25 cellular contexts compared by ENCODE assay signal in the genomic region with DNA sequence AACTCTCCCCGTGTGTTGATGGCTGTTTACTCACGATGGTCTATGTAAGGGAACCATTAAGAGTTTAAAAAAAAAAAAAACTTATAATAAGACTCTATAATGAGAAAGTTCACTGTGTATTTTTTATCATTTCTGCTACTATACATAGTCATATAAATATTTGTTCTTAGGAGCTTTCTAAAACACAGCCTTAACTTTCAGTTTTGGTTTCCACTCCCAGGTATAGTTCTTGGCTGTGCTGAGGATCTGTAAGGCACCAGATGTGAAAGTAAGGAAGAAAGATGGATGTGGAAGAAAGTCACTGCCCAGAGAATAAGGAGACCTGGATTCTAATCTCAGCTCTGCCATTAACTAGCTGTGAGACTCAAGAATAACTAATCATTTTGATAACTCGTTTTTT.
DNase-seq lines count a peak whose midpoint lies in the region; ATAC-seq and TF ChIP-seq lines count a peak whose summit lies in the region.
"Had no signal": no experiment of that assay in that cellular context is flagged by ENCODE, and none has a peak within 500 bp of the region (broad histone marks: within the 10 kb centered on the region; RNA-seq: fewer than 3 reads in every experiment).

No MANE protein-coding gene starts in this region.

- peaks cover 4 to 6% of the 10 kb centered on the region in 2 donors for H3K27me3 Mint-ChIP-seq in T-cell

- no peak overlapping the region for H2AFZ ChIP-seq in KMS-11 (ENCODE audit: low read depth)
- H2AFZ ChIP-seq in OCI-LY3 (ENCODE audit: low read depth, low read length) = peak overlapping the region; percentile 14; the same call in 1 of the 2 replicates
- peak overlapping the region; percentile 19 for H2AFZ ChIP-seq in fibroblast of lung (ENCODE audit: low read length)

- intact Hi-C loops in mucosa of descending colon (cut with DNase I, micrococcal nuclease) = no loop called here

- H3K27ac ChIP-seq in KMS-11 = no peak overlapping the region
- H3K27ac ChIP-seq in OCI-LY3 (ENCODE audit: low read length) = no peak overlapping the region
- no peak overlapping the region for H3K27ac ChIP-seq in fibroblast of lung (ENCODE audit: insufficient read depth, low read length)
- no peak overlapping the region for H3K27ac ChIP-seq in Peyer's patch
- H3K27ac ChIP-seq: A549, C4-2B, SK-N-MC had no signal

- peak overlapping the region; percentile 28 for H3K4me2 ChIP-seq in KMS-11
- H3K4me2 ChIP-seq in OCI-LY3 (ENCODE audit: low read length) = peak overlapping the region; percentile 9
- no peak overlapping the region for H3K4me2 ChIP-seq in fibroblast of lung (ENCODE audit: extremely low read depth, insufficient read depth, low read length)
- H3K4me2 ChIP-seq: A549 had no signal

- no peak overlapping the region for H3K27ac Mint-ChIP-seq in T-cell
- H3K27ac Mint-ChIP-seq: B cell had no signal

- H3K4me1 Mint-ChIP-seq in T-cell = no peaks in the 10 kb centered on the region
- H3K4me1 Mint-ChIP-seq: B cell had no signal

- H3K79me2 ChIP-seq in KMS-11 (ENCODE audit: insufficient read depth, low read depth) = no peaks in the 10 kb centered on the region
- H3K79me2 ChIP-seq in OCI-LY3 (ENCODE audit: low read length) = no peaks in the 10 kb centered on the region
- H3K79me2 ChIP-seq in fibroblast of lung (ENCODE audit: control insufficient read depth, insufficient read depth, low read length) = no peaks in the 10 kb centered on the region

- POLR2A ChIA-PET in T-cell (lab: Charles Lee) = no interaction called here

- H3K9me3 Mint-ChIP-seq in T-cell = no peaks in the 10 kb centered on the region
- H3K9me3 Mint-ChIP-seq: CD8-positive, alpha-beta memory T cell had no signal

- H3K27me3 ChIP-seq in KMS-11 (ENCODE audit: insufficient read depth, low read depth) = no peaks in the 10 kb centered on the region
- no peaks in the 10 kb centered on the region for H3K27me3 ChIP-seq in OCI-LY3 (ENCODE audit: low read depth, low read length)
- H3K27me3 ChIP-seq in fibroblast of lung (ENCODE audit: control insufficient read depth, insufficient read depth, low read length) = no peaks in the 10 kb centered on the region
- no peaks in the 10 kb centered on the region for H3K27me3 ChIP-seq in Peyer's patch

- H3K36me3 ChIP-seq in KMS-11 (ENCODE audit: insufficient read depth) (no peaks in the 10 kb centered on the region), OCI-LY3 (replicated peaks; ENCODE audit: low read depth, low read length) (no peaks in the 10 kb centered on the region), fibroblast of lung (ENCODE audit: control insufficient read depth, insufficient read depth, low read length) (no peaks in the 10 kb centered on the region), mucosa of descending colon (ENCODE audit: low read depth) (no peaks in the 10 kb centered on the region), Peyer's patch (no peaks in the 10 kb centered on the region)

- no peaks in the 10 kb centered on the region for H3K36me3 Mint-ChIP-seq in T-cell

- no peaks in the 10 kb centered on the region for H3K9me3 ChIP-seq in OCI-LY3 (ENCODE audit: insufficient read depth, low read length)
- H3K9me3 ChIP-seq in fibroblast of lung (ENCODE audit: control insufficient read depth, insufficient read depth, low read depth, low read length) = no peaks in the 10 kb centered on the region
- H3K9me3 ChIP-seq in mucosa of descending colon = no peaks in the 10 kb centered on the region
- no peaks in the 10 kb centered on the region for H3K9me3 ChIP-seq in Peyer's patch
- H3K9me3 ChIP-seq: A549 had no signal

- CTCF ChIA-PET in T-cell (lab: Charles Lee) = no interaction called here

- H4K20me1 ChIP-seq in KMS-11 (ENCODE audit: insufficient read depth) (no peaks in the 10 kb centered on the region), OCI-LY3 (ENCODE audit: insufficient read depth, low read length) (no peaks in the 10 kb centered on the region), fibroblast of lung (ENCODE audit: control insufficient read depth, extremely low read depth, insufficient read depth, low read length) (no peaks in the 10 kb centered on the region)

- no peak overlapping the region for H3K4me3 Mint-ChIP-seq in T-cell
- H3K4me3 Mint-ChIP-seq: B cell had no signal

- H3K4me1 ChIP-seq in KMS-11 (ENCODE audit: low read depth, poor library complexity, severe bottlenecking) = peaks cover 11% of the 10 kb centered on the region
- H3K4me1 ChIP-seq in OCI-LY3 (ENCODE audit: low read length) = no peaks in the 10 kb centered on the region; the same call in 1 of the 2 replicates
- H3K4me1 ChIP-seq in fibroblast of lung (ENCODE audit: control insufficient read depth, extremely low read depth, insufficient read depth, low read length) = peaks cover 1% of the 10 kb centered on the region
- H3K4me1 ChIP-seq in mucosa of descending colon (ENCODE audit: low read depth) = no peaks in the 10 kb centered on the region
- no peaks in the 10 kb centered on the region for H3K4me1 ChIP-seq in Peyer's patch
- H3K4me1 ChIP-seq: A549 had no signal

- H3K4me3 ChIP-seq in KMS-11 (IDR thresholded peaks at IDR 0.05; ENCODE audit: insufficient read depth, low read depth, low read length) (no peak overlapping the region), OCI-LY3 (ENCODE audit: low read length) (no peak overlapping the region), fibroblast of lung (replicated peaks in 1 of 4; ENCODE audit: control extremely low read depth in 1 of 4, insufficient read depth in 1 of 4, low read depth in 3 of 4, low read length in 4 of 4) (no peak overlapping the region), mucosa of descending colon (no peak overlapping the region), Peyer's patch (no peak overlapping the region)
- H3K4me3 ChIP-seq: A549, SK-N-MC had no signal

- TF ChIP-seq CTCF in KMS-11 (conservative IDR thresholded peaks at IDR 0.05; ENCODE audit: low read depth, low read length) = no peak
- no peak for TF ChIP-seq CTCF in OCI-LY3 (IDR thresholded peaks at IDR 0.05; ENCODE audit: low read depth, low read length)
- TF ChIP-seq CTCF in fibroblast of lung (conservative IDR thresholded peaks at IDR 0.05 in 1 of 2, IDR thresholded peaks at IDR 0.05 in 1 of 2; ENCODE audit: low read depth in 1 of 2, low read length in 2 of 2) = no peak
- TF ChIP-seq CTCF in mucosa of descending colon (IDR thresholded peaks at IDR 0.05) = no peak
- no peak for TF ChIP-seq CTCF in Peyer's patch (IDR thresholded peaks at IDR 0.05)

- DNase-seq in fibroblast of lung (ENCODE audit: low read depth in 2 of 2) = peak in 1 of 2 donors; percentile 22
- DNase-seq in mucosa of descending colon = no peak
- no peak for DNase-seq in Peyer's patch
- no peak for DNase-seq in T-cell
- no peak for DNase-seq in foreskin melanocyte
- DNase-seq: CD8-positive, alpha-beta memory T cell; DMS 273 treated with DMSO at 0.1 percent for 48 hours; DMS79; EL; GDM1; NCI-H1048; NCI-H1417; NCI-H1694; NCI-H2029 treated with DMSO at 0.1 percent for 48 hours; NCI-H446 treated with DMSO at 0.1 percent for 48 hours; NCI-H526; NCI-H82; SIG-M5 had no signal

- peak; percentile 56 for ATAC-seq in mucosa of descending colon
- ATAC-seq in T-cell (replicated peaks in 1 of 4) = no peak
- ATAC-seq: A549, Panc1 had no signal

- no peak for TF ChIP-seq POLR2A in Peyer's patch (IDR thresholded peaks at IDR 0.05)

- H3K9ac ChIP-seq in KMS-11 = no peak overlapping the region
- no peak overlapping the region for H3K9ac ChIP-seq in OCI-LY3 (ENCODE audit: low read length)
- no peak overlapping the region for H3K9ac ChIP-seq in fibroblast of lung (ENCODE audit: insufficient read depth, low read length)
